ENCODE assay signal across 8 cellular contexts in the genomic region with DNA sequence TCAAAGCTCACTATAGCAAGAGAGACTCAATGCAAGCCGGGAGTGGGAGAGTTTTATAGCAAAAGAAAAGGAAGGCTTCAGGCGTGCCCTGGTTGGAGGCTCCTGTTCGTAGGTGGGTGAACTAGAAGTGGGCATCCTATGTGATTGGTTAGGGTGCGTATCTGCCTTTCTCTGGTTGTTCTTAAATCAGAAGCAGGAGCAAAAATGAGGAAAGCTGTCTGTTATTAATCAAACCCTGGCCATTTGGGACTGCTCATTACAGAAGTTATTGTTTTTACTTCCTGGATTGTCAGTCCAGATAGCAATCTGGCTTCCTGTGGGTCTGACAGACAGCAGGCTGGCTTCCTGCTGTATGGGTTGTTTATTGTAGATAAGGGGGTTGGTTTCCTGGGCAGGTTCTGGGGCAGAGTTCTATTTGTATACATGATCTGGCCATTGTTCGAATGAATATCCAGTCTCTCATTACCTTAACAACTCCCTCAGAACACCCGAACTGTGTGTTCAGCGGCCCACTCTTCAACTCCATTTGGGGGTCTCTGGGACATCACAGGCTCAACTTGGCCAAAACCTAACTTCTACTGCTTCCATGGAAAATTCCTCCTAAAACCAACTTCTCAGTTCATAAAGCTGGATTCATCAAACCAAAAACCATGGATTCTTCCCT. TPM values are rescaled to one million over a fixed set of nuclear protein-coding genes. Genes with fewer than 3 reads are reported as not detected.
DNase-seq lines count a peak whose midpoint lies in the region; ATAC-seq and TF ChIP-seq lines count a peak whose summit lies in the region.

No MANE protein-coding gene starts in this region.

- no peaks in the 10 kb centered on the region for H3K27me3 Mint-ChIP-seq in activated CD4-positive, alpha-beta T cell treated with anti-CD3 and anti-CD28 coated beads, Interleukin-2, amount 10 ng/mL, durations not matched to agents 24 days and 14 days
- no peaks in the 10 kb centered on the region for H3K27me3 Mint-ChIP-seq in activated B cell treated with CpG ODN at 0.5 μM for 24 hours

- peak; percentile 77 for DNase-seq in activated CD4-positive, alpha-beta T cell treated with anti-CD3 and anti-CD28 coated beads, Interleukin-2, amount 10 ng/mL, durations not matched to agents 24 days and 14 days
- no peak for DNase-seq in activated CD4-positive, alpha-beta T cell treated with anti-CD3 and anti-CD28 coated beads, Interleukin-2, amount 50 U/mL, for 1 hour
- DNase-seq in activated B cell treated with CpG ODN at 0.5 μM for 24 hours: no peak
- no peak for DNase-seq in hepatocyte (ENCODE audit: low spot score)
- no peak for DNase-seq in thoracic aorta (ENCODE audit: low spot score)
- DNase-seq in hepatic stellate cell (ENCODE audit: low spot score): no peak
- DNase-seq in SHP77 (lab: John Stamatoyannopoulos, UW): no peak

- no peaks in the 10 kb centered on the region for H3K4me1 ChIP-seq in hepatocyte (ENCODE audit: insufficient read depth)
- peaks cover 8 to 23% of the 10 kb centered on the region in 2 donors for H3K4me1 ChIP-seq in thoracic aorta (ENCODE audit: control insufficient read depth in 1 of 2, low read depth in 2 of 2)

- no peak overlapping the region for H2AFZ ChIP-seq in hepatocyte

- H3K9me2 ChIP-seq in hepatocyte (replicated peaks; ENCODE audit: insufficient read depth): no peaks in the 10 kb centered on the region

- peak overlapping the region; percentile 93 for H3K4me3 ChIP-seq in hepatocyte
- peak overlapping the region; percentile 97 for H3K4me3 ChIP-seq in thoracic aorta

- 64% methylated on average over 7 of the region's 7 CpGs for WGBS in hepatocyte (ENCODE audit: low lambda C conversion rate, missing lambda C conversion rate)

- intact Hi-C loops in activated CD4-positive, alpha-beta T cell treated with anti-CD3 and anti-CD28 coated beads, Interleukin-2, amount 10 ng/mL, durations not matched to agents 24 days and 14 days (cut with micrococcal nuclease): no loop called here
- intact Hi-C loops in activated B cell treated with CpG ODN at 0.5 μM for 24 hours (cut with micrococcal nuclease): loop anchor here (5.0 kb wide), 1 partner anchor 35 kb away; a partner anchor contains a TSS

- POLR2A ChIA-PET in activated B cell treated with CpG ODN at 0.5 μM for 24 hours (lab: Charles Lee): interaction anchor here (0.5 kb wide), 1 partner anchor 93 kb away, joined by 6 read pairs; no protein-coding TSS in a partner anchor

- peak overlapping the region; percentile 96 for H3K4me3 Mint-ChIP-seq in activated CD4-positive, alpha-beta T cell treated with anti-CD3 and anti-CD28 coated beads, Interleukin-2, amount 10 ng/mL, durations not matched to agents 24 days and 14 days
- peak overlapping the region; percentile 88 for H3K4me3 Mint-ChIP-seq in activated B cell treated with CpG ODN at 0.5 μM for 24 hours

- peak overlapping the region; percentile 93 for H3K4me2 ChIP-seq in hepatocyte

- TF ChIP-seq CTCF in activated B cell treated with CpG ODN at 0.5 μM for 24 hours (IDR thresholded peaks at IDR 0.05) (no peak), hepatocyte (IDR thresholded peaks at IDR 0.05; ENCODE audit: poor library complexity) (no peak), thoracic aorta (IDR thresholded peaks at IDR 0.05) (no peak)

- H3K27ac ChIP-seq in hepatocyte (peak overlapping the region; percentile 44), thoracic aorta (no peak overlapping the region)

- H3K36me3 ChIP-seq in hepatocyte (replicated peaks; ENCODE audit: insufficient read depth, low read depth) (peaks cover 17% of the 10 kb centered on the region), thoracic aorta (peaks cover 32% of the 10 kb centered on the region)

- ATAC-seq in activated B cell treated with CpG ODN at 0.5 μM for 24 hours (ENCODE audit: low read depth) (no peak), thoracic aorta (ENCODE audit: insufficient number of reproducible peaks, low FRiP score, low read depth) (no peak), GM21717 (IDR thresholded peaks at IDR 0.05; ENCODE audit: unreplicated experiment) (no peak)

- H4K20me1 ChIP-seq in hepatocyte (ENCODE audit: insufficient read depth, poor library complexity, severe bottlenecking): no peaks in the 10 kb centered on the region

- no peaks in the 10 kb centered on the region for H3K27me3 ChIP-seq in hepatocyte
- H3K27me3 ChIP-seq in thoracic aorta (replicated peaks; ENCODE audit: insufficient read depth): no peaks in the 10 kb centered on the region

- CTCF ChIA-PET in activated B cell treated with CpG ODN at 0.5 μM for 24 hours (lab: Charles Lee): interaction anchor here (1.0 kb wide), 1 partner anchor 50 kb away, joined by 4 read pairs; no protein-coding TSS in a partner anchor

- H3K27ac Mint-ChIP-seq in activated CD4-positive, alpha-beta T cell treated with anti-CD3 and anti-CD28 coated beads, Interleukin-2, amount 10 ng/mL, durations not matched to agents 24 days and 14 days: peak overlapping the region; percentile 87
- H3K27ac Mint-ChIP-seq in activated B cell treated with CpG ODN at 0.5 μM for 24 hours: peak overlapping the region; percentile 9

- peaks cover 30% of the 10 kb centered on the region for H3K9me3 Mint-ChIP-seq in activated CD4-positive, alpha-beta T cell treated with anti-CD3 and anti-CD28 coated beads, Interleukin-2, amount 10 ng/mL, durations not matched to agents 24 days and 14 days
- peaks cover 23% of the 10 kb centered on the region for H3K9me3 Mint-ChIP-seq in activated B cell treated with CpG ODN at 0.5 μM for 24 hours

- H3K36me3 Mint-ChIP-seq in activated CD4-positive, alpha-beta T cell treated with anti-CD3 and anti-CD28 coated beads, Interleukin-2, amount 10 ng/mL, durations not matched to agents 24 days and 14 days (ENCODE audit: low read depth): peaks cover 59% of the 10 kb centered on the region
- peaks cover 45% of the 10 kb centered on the region for H3K36me3 Mint-ChIP-seq in activated B cell treated with CpG ODN at 0.5 μM for 24 hours (ENCODE audit: low read depth)

- peaks cover 18% of the 10 kb centered on the region for H3K4me1 Mint-ChIP-seq in activated CD4-positive, alpha-beta T cell treated with anti-CD3 and anti-CD28 coated beads, Interleukin-2, amount 10 ng/mL, durations not matched to agents 24 days and 14 days
- peaks cover 27% of the 10 kb centered on the region for H3K4me1 Mint-ChIP-seq in activated B cell treated with CpG ODN at 0.5 μM for 24 hours

- H3K79me2 ChIP-seq in hepatocyte: peaks cover 35% of the 10 kb centered on the region

- H3K9me3 ChIP-seq in hepatocyte (ENCODE audit: low read depth) (peaks cover 24% of the 10 kb centered on the region), thoracic aorta (peaks cover 35% of the 10 kb centered on the region)

RNA-seq across cellular contexts. Expression of a gene that starts 1.6 kb away (rescaled TPM):
- 5.0 and 5.8 TPM in 2 replicates for total RNA-seq in activated CD4-positive, alpha-beta T cell treated with anti-CD3 and anti-CD28 coated beads, Interleukin-2, amount 10 ng/mL, durations not matched to agents 24 days and 14 days
- total RNA-seq in activated B cell treated with CpG ODN at 0.5 μM for 24 hours (4.8 and 4.9 TPM in 2 replicates), hepatocyte (9.5 and 10.6 TPM in 2 replicates), thoracic aorta (1 to 10 TPM; 5.5 to 8.5 TPM)
- polyA plus RNA-seq in hepatocyte: 3.5 and 3.6 TPM in 2 replicates

RNA-seq across cellular contexts. Expression of a gene that starts 35.7 kb away (rescaled TPM):
- 3.6 and 4.4 TPM in 2 replicates for total RNA-seq in activated CD4-positive, alpha-beta T cell treated with anti-CD3 and anti-CD28 coated beads, Interleukin-2, amount 10 ng/mL, durations not matched to agents 24 days and 14 days
- total RNA-seq in activated B cell treated with CpG ODN at 0.5 μM for 24 hours (2.7 and 4.0 TPM in 2 replicates), hepatocyte (3.0 and 3.2 TPM in 2 replicates), thoracic aorta (1 to 10 TPM; 1.5 to 1.7 TPM)
- 1.1 and 1.2 TPM in 2 replicates for polyA plus RNA-seq in hepatocyte

RNA-seq across cellular contexts. Expression of a gene that starts 37.7 kb away (rescaled TPM):
- total RNA-seq in activated CD4-positive, alpha-beta T cell treated with anti-CD3 and anti-CD28 coated beads, Interleukin-2, amount 10 ng/mL, durations not matched to agents 24 days and 14 days: 160 and 176 TPM in 2 replicates
- 52.9 and 54.4 TPM in 2 replicates for total RNA-seq in activated B cell treated with CpG ODN at 0.5 μM for 24 hours
- 34.8 and 35.4 TPM in 2 replicates for total RNA-seq in hepatocyte
- polyA plus RNA-seq in hepatocyte: 80.2 and 92.4 TPM in 2 replicates
- 10 to 100 TPM; 42.9 to 83.5 TPM for total RNA-seq in thoracic aorta
